27 cellular contexts compared by ENCODE assay signal in the genomic region with DNA sequence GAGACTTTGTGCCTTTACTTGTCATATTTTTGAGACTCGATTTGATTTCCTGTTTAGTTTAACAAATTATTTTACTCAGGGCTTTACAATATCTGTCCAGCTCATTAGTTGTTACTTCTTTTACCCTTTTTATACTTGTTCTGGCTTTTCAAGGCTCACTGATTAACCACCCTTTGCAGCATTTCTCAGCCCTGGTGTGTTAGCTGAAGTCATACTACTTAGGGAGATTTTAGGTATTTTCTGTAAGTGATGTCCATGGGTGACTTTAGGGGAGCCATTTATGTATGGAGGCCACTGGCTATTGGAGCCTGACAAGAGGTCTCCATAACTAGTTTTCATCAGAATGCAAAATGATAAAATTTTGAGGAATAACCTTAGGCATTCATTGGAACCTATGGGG.
DNase-seq lines count a peak whose midpoint lies in the region; ATAC-seq and FAIRE-seq lines count a peak whose summit lies in the region.
"Had no signal": no experiment of that assay in that cellular context is flagged by ENCODE, and none has a peak within 500 bp of the region (broad histone marks: within the 10 kb centered on the region; RNA-seq: fewer than 3 reads in every experiment).

No MANE protein-coding gene starts in this region.

- DNase-seq in activated T-cell treated with anti-CD3 and anti-CD28 coated beads, Interleukin-2, amount 50 U/mL, for 24 hours, result no peak
- DNase-seq in activated T-cell treated with anti-CD3 and anti-CD28 coated beads for 4 hours, result no peak
- DNase-seq in HK-2 (ENCODE audit: unreplicated experiment), result no peak
- DNase-seq in SKM-1 treated with dmso at 0.1 percent for 144 hours (lab: John Stamatoyannopoulos, UW; ENCODE audit: unreplicated experiment), result no peak
- no peak for DNase-seq in NCI-H526 treated with DMSO at 0.1 percent for 48 hours (lab: John Stamatoyannopoulos, UW)
- DNase-seq: ACHN; BE2C; C1 segment of cervical spinal cord; CD4-positive, CD25-positive, alpha-beta regulatory T cell; CD8-positive, alpha-beta memory T cell; COR-L47; DMS 273 treated with DMSO at 0.1 percent for 48 hours; DMS53; DND-41; EL; GOT3; H7; HFFc6; IMR-90 had no signal

- H3K4me1 Mint-ChIP-seq in activated T-cell treated with anti-CD3 and anti-CD28 coated beads, Interleukin-2, amount 50 U/mL, for 24 hours (ENCODE audit: low read depth), result peaks cover 13% of the 10 kb centered on the region
- H3K4me1 Mint-ChIP-seq: CD8-positive, alpha-beta memory T cell had no signal

- no peak overlapping the region for H3K4me3 Mint-ChIP-seq in activated T-cell treated with anti-CD3 and anti-CD28 coated beads, Interleukin-2, amount 50 U/mL, for 24 hours
- H3K4me3 Mint-ChIP-seq: CD4-positive, CD25-positive, alpha-beta regulatory T cell; CD8-positive, alpha-beta memory T cell; HFFc6 had no signal

- H3K27ac Mint-ChIP-seq in activated T-cell treated with anti-CD3 and anti-CD28 coated beads, Interleukin-2, amount 50 U/mL, for 24 hours, result peak overlapping the region; percentile 28
- H3K27ac Mint-ChIP-seq: CD4-positive, CD25-positive, alpha-beta regulatory T cell; CD8-positive, alpha-beta memory T cell; HFFc6 had no signal

- no peaks in the 10 kb centered on the region for H3K9me3 Mint-ChIP-seq in activated T-cell treated with anti-CD3 and anti-CD28 coated beads, Interleukin-2, amount 50 U/mL, for 24 hours
- H3K9me3 Mint-ChIP-seq: CD8-positive, alpha-beta memory T cell; HFFc6 had no signal

- ATAC-seq in GM19395 (IDR thresholded peaks at IDR 0.05; ENCODE audit: unreplicated experiment), result peak; percentile 29
- peak; percentile 29 for ATAC-seq in HG02678 (IDR thresholded peaks at IDR 0.05; ENCODE audit: unreplicated experiment)
- ATAC-seq: HCT116, K562 had no signal

- H3K27me3 Mint-ChIP-seq in activated T-cell treated with anti-CD3 and anti-CD28 coated beads, Interleukin-2, amount 50 U/mL, for 24 hours, result peaks cover 11% of the 10 kb centered on the region
- H3K27me3 Mint-ChIP-seq: CD4-positive, CD25-positive, alpha-beta regulatory T cell; CD8-positive, alpha-beta memory T cell had no signal

- peak; percentile 21 for FAIRE-seq in colon (lab: Jason Lieb, UNC)
- FAIRE-seq: A204.1, GM12891, HTR-8/SVneo, K562 had no signal

- no peaks in the 10 kb centered on the region for H3K36me3 Mint-ChIP-seq in activated T-cell treated with anti-CD3 and anti-CD28 coated beads, Interleukin-2, amount 50 U/mL, for 24 hours (ENCODE audit: low read depth)
- H3K36me3 Mint-ChIP-seq: CD4-positive, CD25-positive, alpha-beta regulatory T cell; CD8-positive, alpha-beta memory T cell had no signal
